2 cellular contexts compared by ENCODE assay signal in the genomic region with DNA sequence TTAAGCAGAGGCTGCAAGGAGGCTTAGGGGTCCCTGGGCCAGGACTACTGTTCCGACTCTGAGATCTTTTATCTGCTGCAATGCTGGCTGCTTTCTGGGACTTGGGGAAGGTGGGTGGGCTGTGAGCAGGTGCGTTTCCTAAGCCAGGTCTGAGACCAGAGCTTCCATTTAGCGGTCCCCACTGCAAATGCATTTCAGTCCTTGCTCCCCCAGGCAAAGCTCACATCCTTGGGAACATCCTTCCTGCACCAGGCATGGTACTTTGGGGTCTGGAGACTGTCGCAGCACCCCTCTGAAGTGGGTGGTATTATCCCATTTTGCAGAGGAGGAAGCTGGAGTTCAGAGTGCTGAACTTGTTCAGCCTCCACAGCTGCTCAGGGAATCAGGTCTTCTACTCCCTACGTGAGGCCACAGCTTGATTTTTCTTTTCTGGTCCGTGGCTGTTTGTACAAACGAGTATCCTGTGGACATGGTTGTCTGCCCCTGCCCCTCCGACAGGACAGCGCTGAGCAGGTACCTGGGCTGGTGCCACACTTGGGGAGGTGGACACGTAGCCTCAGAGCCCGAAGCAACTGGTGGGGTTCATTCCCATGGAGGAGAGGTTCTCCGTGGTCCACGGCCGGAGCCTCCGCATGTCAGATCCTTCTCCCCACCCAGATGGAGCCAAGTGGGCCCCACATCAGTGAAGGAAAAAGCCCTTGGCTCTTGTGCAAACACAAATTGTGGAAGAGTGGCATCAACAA.
TF ChIP-seq lines count a peak whose summit lies in the region.

No MANE protein-coding gene starts in this region.

TF ChIP-seq in H1, 55 proteins besides CTCF, POLR2A, EP300 and RAD21:
- no peak for TF ChIP-seq HDAC2 (IDR thresholded peaks at IDR 0.05; ENCODE audit: borderline replicate concordance in 1 of 2, low read depth in 2 of 2, low read length in 2 of 2)
- TF ChIP-seq, protein P1, sequence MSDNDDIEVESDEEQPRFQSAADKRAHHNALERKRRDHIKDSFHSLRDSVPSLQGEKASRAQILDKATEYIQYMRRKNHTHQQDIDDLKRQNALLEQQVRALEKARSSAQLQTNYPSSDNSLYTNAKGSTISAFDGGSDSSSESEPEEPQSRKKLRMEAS (IDR thresholded peaks at IDR 0.05), result no peak
- no peak for TF ChIP-seq SAP30 (IDR thresholded peaks at IDR 0.05; ENCODE audit: insufficient read depth, insufficient replicate concordance, low read length)

TF ChIP-seq in neural cell, 6 proteins besides CTCF, POLR2A, EP300 and RAD21:
- TF ChIP-seq TAF1 (IDR thresholded peaks at IDR 0.05; ENCODE audit: low read depth) (no peak), POLR2AphosphoS5 (IDR thresholded peaks at IDR 0.05) (no peak), EZH2 (IDR thresholded peaks at IDR 0.05; ENCODE audit: borderline replicate concordance, insufficient read depth, low read length, poor library complexity, severe bottlenecking) (no peak), SMC3 (conservative IDR thresholded peaks at IDR 0.05; ENCODE audit: poor library complexity) (no peak), MXI1 (conservative IDR thresholded peaks at IDR 0.05; ENCODE audit: poor library complexity, severe bottlenecking) (no peak)
- TF ChIP-seq, protein P2, sequence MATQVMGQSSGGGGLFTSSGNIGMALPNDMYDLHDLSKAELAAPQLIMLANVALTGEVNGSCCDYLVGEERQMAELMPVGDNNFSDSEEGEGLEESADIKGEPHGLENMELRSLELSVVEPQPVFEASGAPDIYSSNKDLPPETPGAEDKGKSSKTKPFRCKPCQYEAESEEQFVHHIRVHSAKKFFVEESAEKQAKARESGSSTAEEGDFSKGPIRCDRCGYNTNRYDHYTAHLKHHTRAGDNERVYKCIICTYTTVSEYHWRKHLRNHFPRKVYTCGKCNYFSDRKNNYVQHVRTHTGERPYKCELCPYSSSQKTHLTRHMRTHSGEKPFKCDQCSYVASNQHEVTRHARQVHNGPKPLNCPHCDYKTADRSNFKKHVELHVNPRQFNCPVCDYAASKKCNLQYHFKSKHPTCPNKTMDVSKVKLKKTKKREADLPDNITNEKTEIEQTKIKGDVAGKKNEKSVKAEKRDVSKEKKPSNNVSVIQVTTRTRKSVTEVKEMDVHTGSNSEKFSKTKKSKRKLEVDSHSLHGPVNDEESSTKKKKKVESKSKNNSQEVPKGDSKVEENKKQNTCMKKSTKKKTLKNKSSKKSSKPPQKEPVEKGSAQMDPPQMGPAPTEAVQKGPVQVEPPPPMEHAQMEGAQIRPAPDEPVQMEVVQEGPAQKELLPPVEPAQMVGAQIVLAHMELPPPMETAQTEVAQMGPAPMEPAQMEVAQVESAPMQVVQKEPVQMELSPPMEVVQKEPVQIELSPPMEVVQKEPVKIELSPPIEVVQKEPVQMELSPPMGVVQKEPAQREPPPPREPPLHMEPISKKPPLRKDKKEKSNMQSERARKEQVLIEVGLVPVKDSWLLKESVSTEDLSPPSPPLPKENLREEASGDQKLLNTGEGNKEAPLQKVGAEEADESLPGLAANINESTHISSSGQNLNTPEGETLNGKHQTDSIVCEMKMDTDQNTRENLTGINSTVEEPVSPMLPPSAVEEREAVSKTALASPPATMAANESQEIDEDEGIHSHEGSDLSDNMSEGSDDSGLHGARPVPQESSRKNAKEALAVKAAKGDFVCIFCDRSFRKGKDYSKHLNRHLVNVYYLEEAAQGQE (IDR thresholded peaks at IDR 0.05; ENCODE audit: borderline replicate concordance), result no peak
TF ChIP-seq in neural cell: peak in this region for 0.
